30 cellular contexts compared by ENCODE assay signal in the genomic region with DNA sequence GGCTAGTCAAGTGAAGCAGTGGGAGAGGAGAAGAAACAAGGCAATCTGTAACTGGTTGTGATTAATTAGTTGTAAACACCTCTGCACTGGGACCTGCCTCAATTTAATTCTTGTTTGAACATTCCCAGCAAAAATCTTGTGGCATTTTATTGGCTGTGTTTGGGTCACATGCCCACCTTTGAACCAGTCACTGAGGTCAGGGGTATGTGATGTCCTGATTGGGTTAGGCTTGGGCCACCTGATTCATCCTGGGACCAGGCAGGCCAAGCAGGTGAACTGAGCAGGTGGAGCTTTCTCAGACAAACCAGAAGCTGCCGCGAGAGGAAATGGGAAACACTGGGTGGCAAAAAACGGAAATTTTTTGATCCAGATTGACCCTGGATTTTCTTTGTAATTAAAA.
"Had no signal": no experiment of that assay in that cellular context is flagged by ENCODE, and none has a peak within 500 bp of the region (broad histone marks: within the 10 kb centered on the region; RNA-seq: fewer than 3 reads in every experiment).

No MANE protein-coding gene starts in this region.

- DNase-seq: natural killer cell; nucleus accumbens; ovary; posterior cingulate gyrus; psoas muscle; right cardiac atrium; right lobe of liver; sigmoid colon; small intestine; stimulated activated CD4-positive, alpha-beta T cell treated with anti-CD3 and anti-CD28 coated beads, Interleukin-15, amount 100 ng/mL, for 24 hours; stimulated activated CD4-positive, alpha-beta T cell treated with anti-CD3 and anti-CD28 coated beads, Interleukin-2, amount 100 ng/mL, for 24 hours; stimulated activated CD4-positive, alpha-beta T cell treated with anti-CD3 and anti-CD28 coated beads, Interleukin-2, amount 100 ng/mL, for 48 hours; stimulated activated CD4-positive, alpha-beta T cell treated with anti-CD3 and anti-CD28 coated beads, Interleukin-4, amount 100 ng/mL, for 24 hours; stimulated activated naive B cell treated with anti-CD40 and anti-IgM and Interleukin-4, amounts not matched to agents 10 μg/mL and 1 μg/mL and 100 μg/mL, for 72 hours; stimulated activated naive CD4-positive, alpha-beta T cell treated with Interleukin-2 at 50 U/mL for 16 hours; stomach; thyroid gland; trophoblast cell; upper lobe of left lung had no signal

- H3K9ac ChIP-seq: neural progenitor cell, parathyroid adenoma had no signal

- H3K4me3 ChIP-seq: neural progenitor cell, ovary, psoas muscle, right lobe of liver, sigmoid colon, stomach, thoracic aorta, thyroid gland, tibial nerve, upper lobe of left lung, vagina had no signal

- H3K4me3 Mint-ChIP-seq: natural killer cell; nephron; neural progenitor cell; stimulated activated effector memory CD8-positive, alpha-beta T cell treated with anti-CD3 and anti-CD28 coated beads, Interleukin-12 subunit alpha, Interleukin-12 subunit beta, amount 100 ng/mL, for 72 hours; stimulated activated naive B cell treated with anti-CD40 and anti-IgM and Interleukin-4, amounts not matched to agents 10 μg/mL and 1 μg/mL and 100 μg/mL, for 72 hours; stimulated activated naive CD8-positive, alpha-beta T cell treated with anti-CD3 and anti-CD28 coated beads, Interleukin-15, Interleukin-2, amounts not matched to agents 100 ng/mL and 50 ng/mL, for 24 hours had no signal

- H3K9me3 ChIP-seq: neutrophil, ovary, psoas muscle, right lobe of liver, sigmoid colon, stomach, thoracic aorta, thyroid gland, tibial nerve, upper lobe of left lung, vagina had no signal

- ATAC-seq: natural killer cell; psoas muscle; right cardiac atrium; right lobe of liver; stimulated activated effector memory CD8-positive, alpha-beta T cell treated with anti-CD3 and anti-CD28 coated beads, Interleukin-12 subunit alpha, Interleukin-12 subunit beta, amount 100 ng/mL, for 72 hours; stimulated activated naive B cell treated with anti-CD40 and anti-IgM and Interleukin-4, amounts not matched to agents 10 μg/mL and 1 μg/mL and 100 μg/mL, for 72 hours had no signal

- H3K4me2 ChIP-seq: neural progenitor cell had no signal

- H3K4me1 Mint-ChIP-seq: natural killer cell; nephron; stimulated activated effector memory CD8-positive, alpha-beta T cell treated with anti-CD3 and anti-CD28 coated beads, Interleukin-12 subunit alpha, Interleukin-12 subunit beta, amount 100 ng/mL, for 72 hours; stimulated activated naive B cell treated with anti-CD40 and anti-IgM and Interleukin-4, amounts not matched to agents 10 μg/mL and 1 μg/mL and 100 μg/mL, for 72 hours had no signal

- H2AFZ ChIP-seq: neural progenitor cell, parathyroid adenoma had no signal

- H3K27me3 ChIP-seq: neural progenitor cell, ovary, right lobe of liver, sigmoid colon, stomach, thyroid gland, tibial nerve, upper lobe of left lung, vagina had no signal

- H3K9me3 Mint-ChIP-seq: natural killer cell; nephron; neural progenitor cell; stimulated activated effector memory CD8-positive, alpha-beta T cell treated with anti-CD3 and anti-CD28 coated beads, Interleukin-12 subunit alpha, Interleukin-12 subunit beta, amount 100 ng/mL, for 72 hours; stimulated activated naive B cell treated with anti-CD40 and anti-IgM and Interleukin-4, amounts not matched to agents 10 μg/mL and 1 μg/mL and 100 μg/mL, for 72 hours; stimulated activated naive CD8-positive, alpha-beta T cell treated with anti-CD3 and anti-CD28 coated beads, Interleukin-15, Interleukin-2, amounts not matched to agents 100 ng/mL and 50 ng/mL, for 24 hours had no signal

- H3K79me2 ChIP-seq: parathyroid adenoma had no signal

- H3K27ac ChIP-seq: neural progenitor cell, neutrophil, ovary, parathyroid adenoma, psoas muscle, right lobe of liver, sigmoid colon, stomach, thoracic aorta, thyroid gland, upper lobe of left lung, vagina had no signal

- H3K36me3 Mint-ChIP-seq: natural killer cell; stimulated activated effector memory CD8-positive, alpha-beta T cell treated with anti-CD3 and anti-CD28 coated beads, Interleukin-12 subunit alpha, Interleukin-12 subunit beta, amount 100 ng/mL, for 72 hours; stimulated activated naive B cell treated with anti-CD40 and anti-IgM and Interleukin-4, amounts not matched to agents 10 μg/mL and 1 μg/mL and 100 μg/mL, for 72 hours had no signal

- FAIRE-seq: small intestine, urothelium cell line had no signal

- H3K36me3 ChIP-seq: neural progenitor cell, neutrophil, ovary, right lobe of liver, sigmoid colon, stomach, thoracic aorta, thyroid gland, tibial nerve, upper lobe of left lung, vagina had no signal

- H3K4me1 ChIP-seq: parathyroid adenoma, psoas muscle, right lobe of liver, stomach, thyroid gland, upper lobe of left lung had no signal

- H3K27ac Mint-ChIP-seq: natural killer cell; nephron; neural progenitor cell; progenitor cell of endocrine pancreas; stimulated activated effector memory CD8-positive, alpha-beta T cell treated with anti-CD3 and anti-CD28 coated beads, Interleukin-12 subunit alpha, Interleukin-12 subunit beta, amount 100 ng/mL, for 72 hours; stimulated activated naive B cell treated with anti-CD40 and anti-IgM and Interleukin-4, amounts not matched to agents 10 μg/mL and 1 μg/mL and 100 μg/mL, for 72 hours; stimulated activated naive CD8-positive, alpha-beta T cell treated with anti-CD3 and anti-CD28 coated beads, Interleukin-15, Interleukin-2, amounts not matched to agents 100 ng/mL and 50 ng/mL, for 24 hours had no signal
